Comparison of ENCODE assay signal across 17 cellular contexts in the genomic region with DNA sequence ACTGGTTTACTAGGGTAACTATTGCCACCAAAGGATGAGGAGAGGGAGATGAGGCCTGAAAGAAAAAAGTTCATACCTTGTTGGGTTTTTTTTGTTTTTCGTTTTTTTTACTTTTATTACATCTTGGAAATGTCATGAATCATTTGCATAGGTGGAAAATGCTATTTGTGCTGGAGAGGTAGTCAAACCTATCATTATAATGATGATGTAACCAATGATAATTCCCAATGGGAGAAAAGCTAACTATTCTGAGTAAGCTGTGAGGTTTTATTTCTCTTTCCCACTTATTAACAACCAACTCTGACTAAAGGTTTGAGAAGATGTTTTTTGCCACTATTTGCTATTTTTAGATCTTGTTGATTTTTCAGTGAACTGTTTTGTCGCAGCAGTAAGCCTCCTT. TPM values are rescaled to one million over a fixed set of nuclear protein-coding genes. Genes with fewer than 3 reads are reported as not detected.
DNase-seq lines count a peak whose midpoint lies in the region; ATAC-seq and TF ChIP-seq lines count a peak whose summit lies in the region.
"Had no signal": no experiment of that assay in that cellular context is flagged by ENCODE, and none has a peak within 500 bp of the region (broad histone marks: within the 10 kb centered on the region; RNA-seq: fewer than 3 reads in every experiment).

No MANE protein-coding gene starts in this region.

- peak overlapping the region; percentile 20 to 56 for H3K27ac Mint-ChIP-seq in natural killer cell
- H3K27ac Mint-ChIP-seq in natural killer cell treated with Interleukin-12 subunit alpha and Interleukin-12 subunit beta and Interleukin-15 and Interleukin-18, amount 100 ng/mL, for 72 hours = no peak overlapping the region
- peak overlapping the region; percentile 13 for H3K27ac Mint-ChIP-seq in endothelial cell (ENCODE audit: unreplicated experiment)

- no peaks in the 10 kb centered on the region for H3K9me3 Mint-ChIP-seq in natural killer cell
- H3K9me3 Mint-ChIP-seq in natural killer cell treated with Interleukin-12 subunit alpha and Interleukin-12 subunit beta and Interleukin-15 and Interleukin-18, amount 100 ng/mL, for 72 hours = no peaks in the 10 kb centered on the region
- no peaks in the 10 kb centered on the region for H3K9me3 Mint-ChIP-seq in endothelial cell (ENCODE audit: unreplicated experiment)

- DNase-seq in NCI-H1417 (lab: John Stamatoyannopoulos, UW) (peak in 2 of 3 experiments; percentile 32 to 51), NCI-H1417 treated with DMSO at 0.1 percent for 48 hours (lab: John Stamatoyannopoulos, UW) (no peak), natural killer cell (no peak), endothelial cell (ENCODE audit: low spot score) (no peak), MV-4-11 (lab: John Stamatoyannopoulos, UW) (no peak), nucleus accumbens (lab: John Stamatoyannopoulos, UW) (no peak)
- DNase-seq in natural killer cell treated with Interleukin-12 subunit alpha and Interleukin-12 subunit beta and Interleukin-15 and Interleukin-18, amount 100 ng/mL, for 72 hours (ENCODE audit: low spot score) = no peak
- DNase-seq: C1 segment of cervical spinal cord, Calu3, DMS79, IMR-90, NCI-H146, NCI-H2081 treated with DMSO at 0.1 percent for 48 hours, NCI-H524 treated with DMSO at 0.1 percent for 48 hours had no signal

- H3K36me3 Mint-ChIP-seq in natural killer cell = peaks cover 9% of the 10 kb centered on the region
- peaks cover 33% of the 10 kb centered on the region for H3K36me3 Mint-ChIP-seq in natural killer cell treated with Interleukin-12 subunit alpha and Interleukin-12 subunit beta and Interleukin-15 and Interleukin-18, amount 100 ng/mL, for 72 hours
- peaks cover 22% of the 10 kb centered on the region for H3K36me3 Mint-ChIP-seq in endothelial cell (ENCODE audit: low read depth, unreplicated experiment)

- H3K4me3 ChIP-seq in subcutaneous abdominal adipose tissue (ENCODE audit: low read depth in 1 of 5, low read length in 5 of 5) = no peak overlapping the region

- no peaks in the 10 kb centered on the region for H3K27me3 ChIP-seq in subcutaneous abdominal adipose tissue (ENCODE audit: control insufficient read depth in 5 of 5, insufficient read depth in 4 of 5, low read length in 5 of 5)

- no peaks in the 10 kb centered on the region for H3K27me3 Mint-ChIP-seq in natural killer cell (ENCODE audit: low read depth in 2 of 2)
- H3K27me3 Mint-ChIP-seq in natural killer cell treated with Interleukin-12 subunit alpha and Interleukin-12 subunit beta and Interleukin-15 and Interleukin-18, amount 100 ng/mL, for 72 hours = no peaks in the 10 kb centered on the region
- H3K27me3 Mint-ChIP-seq in endothelial cell (ENCODE audit: unreplicated experiment) = peaks cover 2% of the 10 kb centered on the region

- no peak overlapping the region for H3K9ac ChIP-seq in subcutaneous abdominal adipose tissue (ENCODE audit: low read length in 5 of 5)

- intact Hi-C loops in natural killer cell (cut with micrococcal nuclease) = no loop called here

- H3K4me3 Mint-ChIP-seq in natural killer cell (no peak overlapping the region), endothelial cell (ENCODE audit: unreplicated experiment) (no peak overlapping the region)
- no peak overlapping the region for H3K4me3 Mint-ChIP-seq in natural killer cell treated with Interleukin-12 subunit alpha and Interleukin-12 subunit beta and Interleukin-15 and Interleukin-18, amount 100 ng/mL, for 72 hours

- H3K36me3 ChIP-seq in subcutaneous abdominal adipose tissue (ENCODE audit: control insufficient read depth in 5 of 5, insufficient read depth in 5 of 5, low read length in 5 of 5) = peaks cover 38 to 71% (median 57%) of the 10 kb centered on the region in 5 donors

- no peak for ATAC-seq in natural killer cell
- no peak for ATAC-seq in natural killer cell treated with Interleukin-12 subunit alpha and Interleukin-12 subunit beta and Interleukin-15 and Interleukin-18, amount 100 ng/mL, for 72 hours

- H3K4me1 ChIP-seq in subcutaneous abdominal adipose tissue (ENCODE audit: control insufficient read depth in 5 of 5, insufficient read depth in 5 of 5, low read length in 5 of 5) = no peaks in the 10 kb centered on the region

- H3K9me3 ChIP-seq in subcutaneous abdominal adipose tissue (ENCODE audit: control insufficient read depth in 5 of 5, low read length in 5 of 5) = no peaks in the 10 kb centered on the region

- TF ChIP-seq CTCF in natural killer cell (IDR thresholded peaks at IDR 0.05) (no peak), endothelial cell (IDR thresholded peaks at IDR 0.05; ENCODE audit: unreplicated experiment) (no peak)

- H3K27ac ChIP-seq in subcutaneous abdominal adipose tissue (ENCODE audit: low read depth, low read length) = peak overlapping the region; percentile 74
- H3K27ac ChIP-seq: 22Rv1, RWPE1 had no signal

- peaks cover 8 to 16% of the 10 kb centered on the region in 2 donors for H3K4me1 Mint-ChIP-seq in natural killer cell
- peaks cover 12 to 17% of the 10 kb centered on the region in 2 donors for H3K4me1 Mint-ChIP-seq in natural killer cell treated with Interleukin-12 subunit alpha and Interleukin-12 subunit beta and Interleukin-15 and Interleukin-18, amount 100 ng/mL, for 72 hours (ENCODE audit: low read depth in 2 of 2)
- H3K4me1 Mint-ChIP-seq in endothelial cell (ENCODE audit: unreplicated experiment) = no peaks in the 10 kb centered on the region

RNA-seq across cellular contexts. Expression of gene SH3GLB1, which starts 29.0 kb away (rescaled TPM):
- total RNA-seq in natural killer cell = 100 to 1,000 TPM in 2 of 3 donors, 10 to 100 TPM in 1; 98.1 to 114 (median 109) TPM
- 100 to 1,000 TPM in 1 of 2 donors, 10 to 100 TPM in 1; 59.3 to 107 TPM for total RNA-seq in natural killer cell treated with Interleukin-12 subunit alpha and Interleukin-12 subunit beta and Interleukin-15 and Interleukin-18, amount 100 ng/mL, for 72 hours
- total RNA-seq in endothelial cell (ENCODE audit: unreplicated experiment) = 117 TPM

Comparison
In these comparisons a context has a peak if more than half of its experiments do, and no peak if none do; other contexts are left out.
1. DNase-seq: peak in NCI-H1417 (2 of 3); none in NCI-H1417 treated with DMSO at 0.1 percent for 48 hours (single experiment), natural killer cell (single experiment), natural killer cell treated with Interleukin-12 subunit alpha and Interleukin-12 subunit beta and Interleukin-15 and Interleukin-18, amount 100 ng/mL, for 72 hours (single experiment), endothelial cell (single experiment), MV-4-11 (single experiment) and nucleus accumbens (0 of 56).
2. H3K27ac Mint-ChIP-seq: peak in natural killer cell (2 of 2) and endothelial cell (single experiment); none in natural killer cell treated with Interleukin-12 subunit alpha and Interleukin-12 subunit beta and Interleukin-15 and Interleukin-18, amount 100 ng/mL, for 72 hours (0 of 2).